1 cellular context compared by ENCODE assay signal in genomic region chr3:26102376-26103110, GRCh38.
TF ChIP-seq lines count a peak whose summit lies in the region.

No MANE protein-coding gene starts in this region.

TF ChIP-seq in GM23338, 12 proteins besides CTCF, POLR2A, EP300 and RAD21 (continued from another document):
- no peak for TF ChIP-seq REST (IDR thresholded peaks at IDR 0.05; ENCODE audit: unreplicated experiment)
- TF ChIP-seq JUNB (IDR thresholded peaks at IDR 0.05; ENCODE audit: unreplicated experiment), result no peak
- no peak for TF ChIP-seq POLR2AphosphoS5 (IDR thresholded peaks at IDR 0.05; ENCODE audit: low read depth)
- TF ChIP-seq EZH2 (IDR thresholded peaks at IDR 0.05; ENCODE audit: low read depth, unreplicated experiment), result no peak
- TF ChIP-seq ZNF331 (CRISPR knock-in tag; IDR thresholded peaks at IDR 0.05; ENCODE audit: low read depth), result no peak
- TF ChIP-seq CREB1 (CRISPR knock-in tag; IDR thresholded peaks at IDR 0.05; ENCODE audit: low read depth), result no peak
- TF ChIP-seq ETS1 (IDR thresholded peaks at IDR 0.05), result no peak
